Comparison of ENCODE assay signal across 8 cellular contexts in the genomic region with DNA sequence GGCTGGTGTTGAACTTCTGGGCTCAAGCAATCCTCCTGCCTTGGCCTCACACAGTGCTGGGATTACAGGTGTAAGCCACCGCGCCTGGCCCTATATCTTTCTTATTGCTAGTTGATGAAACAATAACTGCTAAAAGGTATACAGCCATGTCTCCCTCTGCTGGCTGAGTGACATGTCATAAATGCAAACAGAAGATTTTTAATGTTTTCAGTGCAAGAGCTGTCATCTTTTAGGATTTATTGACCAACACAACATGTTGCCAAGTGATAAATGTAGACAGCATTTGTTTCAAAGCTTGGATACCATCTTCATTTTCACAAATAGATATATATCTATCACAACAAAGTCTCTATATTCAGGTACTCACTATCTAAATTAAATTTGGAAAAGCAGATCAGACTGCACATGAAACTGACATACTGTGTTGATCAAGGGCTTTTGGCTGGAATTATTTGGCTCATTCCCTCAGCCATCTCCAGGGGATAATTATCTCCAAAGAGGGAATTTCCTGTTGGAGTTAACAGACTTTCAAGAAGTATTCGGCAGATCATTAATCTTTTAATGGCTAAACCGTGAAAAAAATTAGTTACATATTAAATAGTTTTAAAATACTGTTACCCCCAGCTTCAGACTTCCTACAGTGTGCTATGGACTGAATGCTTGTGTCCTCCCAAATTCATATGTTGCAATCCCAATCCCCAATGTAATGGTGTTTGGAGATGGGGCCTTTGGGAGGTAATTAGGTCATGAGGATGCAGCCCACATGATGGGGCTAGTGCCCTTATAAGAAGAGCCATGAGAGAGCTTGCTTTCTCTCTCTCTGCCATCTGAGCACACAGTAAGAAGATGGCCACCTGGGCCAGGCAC. TPM values are rescaled to one million over a fixed set of nuclear protein-coding genes. Genes with fewer than 3 reads are reported as not detected.
DNase-seq lines count a peak whose midpoint lies in the region; ATAC-seq and TF ChIP-seq lines count a peak whose summit lies in the region.

No MANE protein-coding gene starts in this region.

- no peak overlapping the region for H3K4me3 Mint-ChIP-seq in neural crest cell

- no peaks in the 10 kb centered on the region for H3K4me1 Mint-ChIP-seq in neural crest cell

- H3K36me3 Mint-ChIP-seq in neural crest cell (ENCODE audit: low read depth): no peaks in the 10 kb centered on the region

- H3K27ac Mint-ChIP-seq in neural crest cell (ENCODE audit: unreplicated experiment): no peak overlapping the region

- peak; percentile 57 for DNase-seq in Ammon's horn (ENCODE audit: low spot score)
- peak; percentile 16 to 63 for DNase-seq in NCI-H2081 (lab: John Stamatoyannopoulos, UW)
- peak; percentile 37 to 45 for DNase-seq in activated CD4-positive, alpha-beta T cell treated with anti-CD3 and anti-CD28 coated beads, Interleukin-2, amount 50 U/mL, for 4 hours
- peak; percentile 39 for DNase-seq in epidermal melanocyte (ENCODE audit: insufficient read length, low spot score)
- no peak for DNase-seq in neural crest cell (ENCODE audit: low read depth, low spot score)

- ATAC-seq in GM18861 (IDR thresholded peaks at IDR 0.05; ENCODE audit: unreplicated experiment): peak; percentile 69
- no peak for ATAC-seq in GM21717 (IDR thresholded peaks at IDR 0.05; ENCODE audit: unreplicated experiment)
- no peak for ATAC-seq in GM19035 (IDR thresholded peaks at IDR 0.05; ENCODE audit: unreplicated experiment)

- TF ChIP-seq CTCF in neural crest cell (conservative IDR thresholded peaks at IDR 0.05): peak; percentile 61

- no peaks in the 10 kb centered on the region for H3K27me3 Mint-ChIP-seq in neural crest cell (ENCODE audit: low read depth)

- no peaks in the 10 kb centered on the region for H3K9me3 Mint-ChIP-seq in neural crest cell

RNA-seq across cellular contexts. Expression of a gene that starts 41.3 kb away (rescaled TPM):
- total RNA-seq in neural crest cell: 43.1 and 44.6 TPM in 2 replicates
